In the genomic region with DNA sequence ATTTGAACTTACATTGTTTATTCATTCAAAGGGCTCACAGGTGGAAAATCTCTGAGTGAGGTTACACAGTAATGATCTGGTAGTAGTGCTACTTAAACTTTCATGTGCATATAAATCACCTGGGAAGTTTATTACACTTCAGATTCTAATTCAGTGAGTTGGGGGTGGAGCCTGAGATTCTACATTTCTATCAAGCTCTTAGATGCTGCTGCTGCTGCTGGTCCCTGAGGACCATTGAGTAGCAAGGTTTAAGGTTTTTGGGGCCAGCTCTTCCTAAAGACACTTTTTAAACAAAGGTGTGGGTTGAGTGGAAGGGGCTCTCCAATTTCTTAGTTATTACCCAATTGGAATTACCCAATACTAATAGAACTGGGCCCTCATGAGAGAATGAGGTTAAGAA, we compare ENCODE assay signal across 1 cellular context.
TF ChIP-seq lines count a peak whose summit lies in the region.

No MANE protein-coding gene starts in this region.

TF ChIP-seq in GM12878, 131 proteins besides CTCF, POLR2A, EP300 and RAD21:
- no peak for TF ChIP-seq RCOR1 (conservative IDR thresholded peaks at IDR 0.05; ENCODE audit: low read depth, low read length)
- TF ChIP-seq YY1 (IDR thresholded peaks at IDR 0.05; ENCODE audit: low read depth, low read length), result no peak
- TF ChIP-seq NRF1 (conservative IDR thresholded peaks at IDR 0.05; ENCODE audit: low read depth, low read length), result no peak
- TF ChIP-seq, protein P1, sequence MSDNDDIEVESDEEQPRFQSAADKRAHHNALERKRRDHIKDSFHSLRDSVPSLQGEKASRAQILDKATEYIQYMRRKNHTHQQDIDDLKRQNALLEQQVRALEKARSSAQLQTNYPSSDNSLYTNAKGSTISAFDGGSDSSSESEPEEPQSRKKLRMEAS (IDR thresholded peaks at IDR 0.05; ENCODE audit: low read depth, low read length), result no peak
- no peak for TF ChIP-seq SUPT20H (IDR thresholded peaks at IDR 0.05; ENCODE audit: borderline replicate concordance, control insufficient read depth, low read depth, low read length)
- no peak for TF ChIP-seq FOXM1 (IDR thresholded peaks at IDR 0.05; ENCODE audit: low read depth, low read length)
- TF ChIP-seq RUNX3 (IDR thresholded peaks at IDR 0.05; ENCODE audit: low read length), result peak; percentile 16; the same call in 1 of the 2 replicates
- TF ChIP-seq MYB (IDR thresholded peaks at IDR 0.05; ENCODE audit: borderline replicate concordance, low read depth, low read length), result no peak
- no peak for TF ChIP-seq JUNB (IDR thresholded peaks at IDR 0.05)
- TF ChIP-seq, protein P2, sequence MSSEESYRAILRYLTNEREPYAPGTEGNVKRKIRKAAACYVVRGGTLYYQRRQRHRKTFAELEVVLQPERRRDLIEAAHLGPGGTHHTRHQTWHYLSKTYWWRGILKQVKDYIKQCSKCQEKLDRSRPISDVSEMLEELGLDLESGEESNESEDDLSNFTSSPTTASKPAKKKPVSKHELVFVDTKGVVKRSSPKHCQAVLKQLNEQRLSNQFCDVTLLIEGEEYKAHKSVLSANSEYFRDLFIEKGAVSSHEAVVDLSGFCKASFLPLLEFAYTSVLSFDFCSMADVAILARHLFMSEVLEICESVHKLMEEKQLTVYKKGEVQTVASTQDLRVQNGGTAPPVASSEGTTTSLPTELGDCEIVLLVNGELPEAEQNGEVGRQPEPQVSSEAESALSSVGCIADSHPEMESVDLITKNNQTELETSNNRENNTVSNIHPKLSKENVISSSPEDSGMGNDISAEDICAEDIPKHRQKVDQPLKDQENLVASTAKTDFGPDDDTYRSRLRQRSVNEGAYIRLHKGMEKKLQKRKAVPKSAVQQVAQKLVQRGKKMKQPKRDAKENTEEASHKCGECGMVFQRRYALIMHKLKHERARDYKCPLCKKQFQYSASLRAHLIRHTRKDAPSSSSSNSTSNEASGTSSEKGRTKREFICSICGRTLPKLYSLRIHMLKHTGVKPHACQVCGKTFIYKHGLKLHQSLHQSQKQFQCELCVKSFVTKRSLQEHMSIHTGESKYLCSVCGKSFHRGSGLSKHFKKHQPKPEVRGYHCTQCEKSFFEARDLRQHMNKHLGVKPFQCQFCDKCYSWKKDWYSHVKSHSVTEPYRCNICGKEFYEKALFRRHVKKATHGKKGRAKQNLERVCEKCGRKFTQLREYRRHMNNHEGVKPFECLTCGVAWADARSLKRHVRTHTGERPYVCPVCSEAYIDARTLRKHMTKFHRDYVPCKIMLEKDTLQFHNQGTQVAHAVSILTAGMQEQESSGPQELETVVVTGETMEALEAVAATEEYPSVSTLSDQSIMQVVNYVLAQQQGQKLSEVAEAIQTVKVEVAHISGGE (CRISPR knock-in tag; IDR thresholded peaks at IDR 0.05), result no peak
- TF ChIP-seq ZNF24 (IDR thresholded peaks at IDR 0.05), result no peak
- TF ChIP-seq KAT2A (conservative IDR thresholded peaks at IDR 0.05; ENCODE audit: control insufficient read depth, low read depth, low read length), result no peak
- peak; percentile 46; the same call in 1 of the 2 replicates for TF ChIP-seq NFIC (IDR thresholded peaks at IDR 0.05; ENCODE audit: low read depth, low read length)
- no peak for TF ChIP-seq SIX5 (IDR thresholded peaks at IDR 0.05; ENCODE audit: low read depth, low read length, severe bottlenecking)
- TF ChIP-seq, protein P3, sequence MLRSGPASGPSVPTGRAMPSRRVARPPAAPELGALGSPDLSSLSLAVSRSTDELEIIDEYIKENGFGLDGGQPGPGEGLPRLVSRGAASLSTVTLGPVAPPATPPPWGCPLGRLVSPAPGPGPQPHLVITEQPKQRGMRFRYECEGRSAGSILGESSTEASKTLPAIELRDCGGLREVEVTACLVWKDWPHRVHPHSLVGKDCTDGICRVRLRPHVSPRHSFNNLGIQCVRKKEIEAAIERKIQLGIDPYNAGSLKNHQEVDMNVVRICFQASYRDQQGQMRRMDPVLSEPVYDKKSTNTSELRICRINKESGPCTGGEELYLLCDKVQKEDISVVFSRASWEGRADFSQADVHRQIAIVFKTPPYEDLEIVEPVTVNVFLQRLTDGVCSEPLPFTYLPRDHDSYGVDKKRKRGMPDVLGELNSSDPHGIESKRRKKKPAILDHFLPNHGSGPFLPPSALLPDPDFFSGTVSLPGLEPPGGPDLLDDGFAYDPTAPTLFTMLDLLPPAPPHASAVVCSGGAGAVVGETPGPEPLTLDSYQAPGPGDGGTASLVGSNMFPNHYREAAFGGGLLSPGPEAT (IDR thresholded peaks at IDR 0.05; ENCODE audit: low read depth), result no peak
